In genomic region chr12:23906329-23906728, GRCh38 we compare ENCODE assay signal across 16 cellular contexts. TPM values are rescaled to one million over a fixed set of nuclear protein-coding genes. Genes with fewer than 3 reads are reported as not detected.
DNase-seq lines count a peak whose midpoint lies in the region; ATAC-seq and TF ChIP-seq lines count a peak whose summit lies in the region.
"Had no signal": no experiment of that assay in that cellular context is flagged by ENCODE, and none has a peak within 500 bp of the region (broad histone marks: within the 10 kb centered on the region; RNA-seq: fewer than 3 reads in every experiment).

No MANE protein-coding gene starts in this region.

- H3K9me3 ChIP-seq in heart right ventricle, result peaks cover 0 to 5% (median 0%) of the 10 kb centered on the region in 11 donors
- H3K9me3 ChIP-seq in Karpas-422 (ENCODE audit: low read length), result no peaks in the 10 kb centered on the region
- H3K9me3 ChIP-seq: upper lobe of right lung had no signal

- intact Hi-C loops in Right ventricle myocardium superior (cut with DNase I), result no loop called here
- intact Hi-C loops in heart right ventricle (cut with DNase I), result no loop called here

- H2AFZ ChIP-seq in Karpas-422 (ENCODE audit: low read length), result no peak overlapping the region

- no peaks in the 10 kb centered on the region for H3K27me3 ChIP-seq in heart right ventricle
- H3K27me3 ChIP-seq in Karpas-422 (ENCODE audit: low read length), result no peaks in the 10 kb centered on the region
- H3K27me3 ChIP-seq: spleen, upper lobe of right lung had no signal

- TF ChIP-seq CTCF in heart right ventricle (IDR thresholded peaks at IDR 0.05) (no peak), retinal pigment epithelial cell (conservative IDR thresholded peaks at IDR 0.05; ENCODE audit: low read depth, low read length) (no peak)

- no peaks in the 10 kb centered on the region for H3K79me2 ChIP-seq in Karpas-422 (ENCODE audit: low read length)

- H3K4me3 ChIP-seq in heart right ventricle (no peak overlapping the region), retinal pigment epithelial cell (ENCODE audit: low read length) (no peak overlapping the region), Karpas-422 (ENCODE audit: low read length) (no peak overlapping the region)
- H3K4me3 ChIP-seq: spleen, upper lobe of right lung had no signal

- no peak overlapping the region for H3K9ac ChIP-seq in Karpas-422 (ENCODE audit: low read length)

- 63 to 74% methylated on average over 6 of the region's 6 CpGs for WGBS in heart right ventricle, 2 donors

- no peak overlapping the region for H3K4me2 ChIP-seq in Karpas-422 (ENCODE audit: low read depth, low read length, poor library complexity, severe bottlenecking)

- ATAC-seq in Right ventricle myocardium superior (ENCODE audit: poor library complexity) (no peak), heart right ventricle (no peak), GM18861 (IDR thresholded peaks at IDR 0.05; ENCODE audit: unreplicated experiment) (no peak), HG02840 (IDR thresholded peaks at IDR 0.05; ENCODE audit: low FRiP score, unreplicated experiment) (no peak)
- ATAC-seq: activated CD8-positive, alpha-beta memory T cell treated with anti-CD3 and anti-CD28 coated beads, Interleukin-2, amount 10 ng/mL, durations not matched to agents 7 days and 5 days; effector memory CD8-positive, alpha-beta T cell; Panc1; upper lobe of right lung had no signal

- no peaks in the 10 kb centered on the region for H4K20me1 ChIP-seq in Karpas-422 (ENCODE audit: insufficient read depth, low read depth, low read length)

- no peaks in the 10 kb centered on the region for H3K9me2 ChIP-seq in Karpas-422 (replicated peaks; ENCODE audit: insufficient read depth, low read length)

- DNase-seq in Right ventricle myocardium superior, result peak; percentile 28
- DNase-seq in heart right ventricle, result no peak
- DNase-seq in SK-N-DZ (ENCODE audit: low spot score), result peak; percentile 16
- DNase-seq in globus pallidus (ENCODE audit: low spot score), result peak; percentile 15
- DNase-seq in retinal pigment epithelial cell (ENCODE audit: low read depth), result peak; percentile 88
- no peak for DNase-seq in Karpas-422
- DNase-seq: ACHN; activated CD8-positive, alpha-beta memory T cell treated with anti-CD3 and anti-CD28 coated beads, Interleukin-2, amount 10 ng/mL, durations not matched to agents 7 days and 5 days; effector memory CD8-positive, alpha-beta T cell; NCI-H187; spleen; upper lobe of right lung had no signal

- H3K27ac ChIP-seq in heart right ventricle (no peak overlapping the region), Karpas-422 (ENCODE audit: low read length) (no peak overlapping the region)
- H3K27ac ChIP-seq: spleen, upper lobe of right lung had no signal

- H3K4me1 ChIP-seq in heart right ventricle (no peaks in the 10 kb centered on the region), Karpas-422 (ENCODE audit: low read length) (no peaks in the 10 kb centered on the region)
- H3K4me1 ChIP-seq: spleen, upper lobe of right lung had no signal

- H3K36me3 ChIP-seq in heart right ventricle (no peaks in the 10 kb centered on the region), Karpas-422 (ENCODE audit: insufficient read depth, low read length) (no peaks in the 10 kb centered on the region)
- H3K36me3 ChIP-seq: spleen, upper lobe of right lung had no signal

RNA-seq across cellular contexts. Expression of gene SOX5, which starts 43.1 kb away (rescaled TPM):
- total RNA-seq in Right ventricle myocardium superior (2.2 TPM), heart right ventricle (1 to 10 TPM; 1.8 to 4.3 (median 2.5) TPM)
- polyA plus RNA-seq in heart right ventricle, result under 1 TPM; 0.17 to 0.66 TPM
- 4.8 and 8.4 TPM in 2 replicates for polyA plus RNA-seq in SK-N-DZ (2014; cell fraction: cytosol; rRNA removed)
- 4.4 and 7.9 TPM in 2 replicates for polyA plus RNA-seq in SK-N-DZ (2014; cell fraction: nucleus; rRNA removed)
- total RNA-seq in Karpas-422 (2014; rRNA removed; shearing (Covaris generic); ENCODE audit: low replicate concordance), result 15.2 and 30.5 TPM in 2 replicates
- total RNA-seq: HT-29 had no signal

Comparison
In these comparisons a context has a peak if more than half of its experiments do, and no peak if none do; other contexts are left out.
1. DNase-seq: peak in Right ventricle myocardium superior (single experiment), SK-N-DZ (single experiment), globus pallidus (single experiment) and retinal pigment epithelial cell (single experiment); none in heart right ventricle (0 of 2) and Karpas-422 (single experiment).